In genomic region chr20:62134735-62135231, GRCh38 we compare ENCODE assay signal across 1 cellular context.
TF ChIP-seq lines count a peak whose summit lies in the region.

No MANE protein-coding gene starts in this region.

TF ChIP-seq in HepG2, 621 proteins besides CTCF, POLR2A, EP300 and RAD21 (continued from another document):
- TF ChIP-seq HMGXB3 (CRISPR knock-in tag; IDR thresholded peaks at IDR 0.05; ENCODE audit: borderline replicate concordance): 0 out of 2 replicates have a peak, but pooled peaks have one; percentile 33
- TF ChIP-seq MAFK (conservative IDR thresholded peaks at IDR 0.05 in 1 of 2, IDR thresholded peaks at IDR 0.05 in 1 of 2; ENCODE audit: low read length in 2 of 2): peak; percentile 52 to 64
- no peak for TF ChIP-seq THAP9 (CRISPR knock-in tag; IDR thresholded peaks at IDR 0.05; ENCODE audit: borderline replicate concordance)
- TF ChIP-seq ZNF350 (CRISPR knock-in tag; IDR thresholded peaks at IDR 0.05; ENCODE audit: borderline replicate concordance, low read depth): peak; percentile 75
- peak; percentile 59; the same call in 1 of the 2 replicates for TF ChIP-seq FOXO1 (CRISPR knock-in tag; IDR thresholded peaks at IDR 0.05)
- TF ChIP-seq ZC3H4 (CRISPR knock-in tag; IDR thresholded peaks at IDR 0.05; ENCODE audit: borderline replicate concordance): peak; percentile 62; the same call in 1 of the 2 replicates
- 0 out of 2 replicates have a peak, but pooled peaks have one; percentile 39 for TF ChIP-seq KMT2A (CRISPR knock-in tag; IDR thresholded peaks at IDR 0.05)
- TF ChIP-seq KAT7 (CRISPR knock-in tag; IDR thresholded peaks at IDR 0.05; ENCODE audit: borderline replicate concordance): no peak
- no peak for TF ChIP-seq FOXP1 (IDR thresholded peaks at IDR 0.05)
- TF ChIP-seq FOXP1 (CRISPR knock-in tag; IDR thresholded peaks at IDR 0.05): peak; percentile 91
- no peak for TF ChIP-seq RCOR2 (CRISPR knock-in tag; IDR thresholded peaks at IDR 0.05)
- peak; percentile 90 for TF ChIP-seq GATAD2A (CRISPR knock-in tag; IDR thresholded peaks at IDR 0.05)
- TF ChIP-seq MED1 (CRISPR knock-in tag; IDR thresholded peaks at IDR 0.05): peak; percentile 72
- peak; percentile 73; the same call in 1 of the 2 replicates for TF ChIP-seq ARNTL (CRISPR knock-in tag; IDR thresholded peaks at IDR 0.05)
- peak; percentile 57; the same call in 1 of the 2 replicates for TF ChIP-seq ZNF768 (CRISPR knock-in tag; IDR thresholded peaks at IDR 0.05)
- TF ChIP-seq NONO (IDR thresholded peaks at IDR 0.05): no peak
- peak; percentile 67; the same call in 1 of the 2 replicates for TF ChIP-seq NONO (CRISPR knock-in tag; conservative IDR thresholded peaks at IDR 0.05)
- no peak for TF ChIP-seq SUZ12 (IDR thresholded peaks at IDR 0.05; ENCODE audit: low read depth, low read length)
